ENCODE assay signal across 11 cellular contexts in genomic region chr12:75964150-75964549, GRCh38.
DNase-seq lines count a peak whose midpoint lies in the region; ATAC-seq and TF ChIP-seq lines count a peak whose summit lies in the region.
"Had no signal": no experiment of that assay in that cellular context is flagged by ENCODE, and none has a peak within 500 bp of the region (broad histone marks: within the 10 kb centered on the region; RNA-seq: fewer than 3 reads in every experiment).

No MANE protein-coding gene starts in this region.

- H3K9me3 ChIP-seq in Panc1 (ENCODE audit: control insufficient read depth, insufficient read depth, low read depth, low read length) (peaks cover 5% of the 10 kb centered on the region; the same call in 1 of the 2 replicates), lung (ENCODE audit: control insufficient read depth in 2 of 2, insufficient read depth in 1 of 2, low read length in 1 of 2) (no peaks in the 10 kb centered on the region), uterus (no peaks in the 10 kb centered on the region)

- intact Hi-C loops in Panc1 (cut with micrococcal nuclease; ENCODE audit: unreplicated experiment): no loop called here
- intact Hi-C loops in uterus (cut with DNase I; ENCODE audit: low total_unique reads): no loop called here

- BruUV-seq in Panc1 (replicated peaks; lab: Mats Ljungman, UMichigan): no TSS peak

- ATAC-seq in GM23338 (no peak), Panc1 (no peak), lung (ENCODE audit: insufficient read depth, low FRiP score) (peak; percentile 75), omental fat pad (ENCODE audit: low FRiP score) (no peak)

- no peaks in the 10 kb centered on the region for H3K79me2 ChIP-seq in GM23338 (replicated peaks; ENCODE audit: insufficient read depth)

- no peaks in the 10 kb centered on the region for H3K36me3 ChIP-seq in GM23338 (ENCODE audit: insufficient read depth)
- H3K36me3 ChIP-seq in Panc1 (ENCODE audit: control insufficient read depth, insufficient read depth, low read length): no peaks in the 10 kb centered on the region
- no peaks in the 10 kb centered on the region for H3K36me3 ChIP-seq in lung (ENCODE audit: control insufficient read depth in 2 of 2, insufficient read depth in 2 of 2, low read length in 2 of 2)
- no peaks in the 10 kb centered on the region for H3K36me3 ChIP-seq in uterus

- WGBS in lung, 2 donors: 28 to 33% methylated on average over 1 of the region's 1 CpG

- H4K20me1 ChIP-seq in GM23338 (replicated peaks; ENCODE audit: insufficient read depth): no peaks in the 10 kb centered on the region

- peaks cover 25% of the 10 kb centered on the region for H3K4me1 Mint-ChIP-seq in GM23338

- H3K4me3 ChIP-seq in GM23338 (no peak overlapping the region), Panc1 (ENCODE audit: low read depth in 2 of 2, low read length in 2 of 2) (no peak overlapping the region), lung (no peak overlapping the region), uterus (no peak overlapping the region)

- H3K27ac Mint-ChIP-seq in GM23338: no peak overlapping the region

- CTCF ChIA-PET in Panc1 (lab: Charles Lee): no interaction called here

- H3K27me3 Mint-ChIP-seq in GM23338 (ENCODE audit: insufficient read depth, low read depth, poor library complexity): peaks cover 8% of the 10 kb centered on the region

- no peak overlapping the region for H3K4me3 Mint-ChIP-seq in GM23338

- H3K27ac ChIP-seq in GM23338 (ENCODE audit: low read depth) (no peak overlapping the region), Panc1 (ENCODE audit: low read length) (peak overlapping the region; percentile 99), lung (ENCODE audit: low read depth in 1 of 2, low read length in 1 of 2) (no peak overlapping the region), uterus (no peak overlapping the region)
- H3K27ac ChIP-seq: KMS-11 had no signal

- H3K4me1 ChIP-seq in GM23338 (ENCODE audit: insufficient read depth) (peaks cover 25% of the 10 kb centered on the region), Panc1 (ENCODE audit: control insufficient read depth, insufficient read depth, low read length) (peaks cover 30% of the 10 kb centered on the region), lung (ENCODE audit: control insufficient read depth in 2 of 2, insufficient read depth in 2 of 2, low read length in 2 of 2) (peaks cover 2 to 5% of the 10 kb centered on the region in 2 donors), uterus (no peaks in the 10 kb centered on the region)

- in situ Hi-C loops in Panc1 (cut with HindIII; ENCODE audit: low pct_unique_long_range_greater_than_20kb, low sequenced_read_pairs): no loop called here

- no peaks in the 10 kb centered on the region for H3K36me3 Mint-ChIP-seq in GM23338 (ENCODE audit: low read depth)

- POLR2A ChIA-PET in Panc1 (lab: Charles Lee): interaction anchor here (0.9 kb wide), 1 partner anchor 182 kb away, joined by 6 read pairs; no protein-coding TSS in a partner anchor

- H3K9me2 ChIP-seq in GM23338 (ENCODE audit: insufficient read depth): peaks cover 5% of the 10 kb centered on the region; the same call in 1 of the 2 replicates

- TF ChIP-seq CTCF in GM23338 (conservative IDR thresholded peaks at IDR 0.05; ENCODE audit: low read depth in 2 of 2): no peak
- no peak for TF ChIP-seq CTCF in Panc1 (IDR thresholded peaks at IDR 0.05)
- TF ChIP-seq CTCF in lung (IDR thresholded peaks at IDR 0.05; ENCODE audit: control extremely low read depth, extremely low read depth): no peak
- no peak for TF ChIP-seq CTCF in uterus (IDR thresholded peaks at IDR 0.05)
- no peak for TF ChIP-seq CTCF in omental fat pad (IDR thresholded peaks at IDR 0.05)

- H3F3A ChIP-seq in GM23338 (replicated peaks; ENCODE audit: low read depth): 0 out of 2 replicates have a peak, but pooled peaks cover 5% of the 10 kb centered on the region

- no peak for TF ChIP-seq POLR2A in uterus (IDR thresholded peaks at IDR 0.05)

- H3K27me3 ChIP-seq in GM23338 (ENCODE audit: insufficient read depth) (no peaks in the 10 kb centered on the region), Panc1 (ENCODE audit: control insufficient read depth, insufficient read depth, low read length) (no peaks in the 10 kb centered on the region), lung (ENCODE audit: control insufficient read depth, insufficient read depth) (no peaks in the 10 kb centered on the region), uterus (no peaks in the 10 kb centered on the region)

- peak; percentile 53 for DNase-seq in GF-D8 (lab: John Stamatoyannopoulos, UW)
- no peak for DNase-seq in GM23338 (ENCODE audit: low spot score)
- DNase-seq in Panc1 (ENCODE audit: low read depth, low spot score): no peak
- DNase-seq in lung (ENCODE audit: low spot score): peak; percentile 61
- no peak for DNase-seq in NCI-H345 (lab: John Stamatoyannopoulos, UW)
- DNase-seq in activated CD4-positive, alpha-beta T cell treated with anti-CD3 and anti-CD28 coated beads for 1 hour: no peak
- no peak for DNase-seq in uterus
- DNase-seq in omental fat pad (ENCODE audit: low spot score): no peak
- DNase-seq: activated T-cell treated with anti-CD3 and anti-CD28 coated beads for 4 hours, DND-41 had no signal

- H2AFZ ChIP-seq in GM23338: peak overlapping the region; percentile 75; the same call in 1 of the 2 replicates

- no peak overlapping the region for H3K4me2 ChIP-seq in GM23338
- H3K4me2 ChIP-seq: KMS-11 had no signal

- H3K9me3 Mint-ChIP-seq in GM23338: no peaks in the 10 kb centered on the region

TF ChIP-seq in GM23338, 12 proteins besides CTCF, POLR2A, EP300 and RAD21 (continues in another document):
- TF ChIP-seq EZH2phosphoT487 (IDR thresholded peaks at IDR 0.05; ENCODE audit: unreplicated experiment) (no peak), ETS1 (IDR thresholded peaks at IDR 0.05) (no peak), ZNF331 (CRISPR knock-in tag; IDR thresholded peaks at IDR 0.05; ENCODE audit: low read depth) (no peak), POLR2AphosphoS5 (IDR thresholded peaks at IDR 0.05; ENCODE audit: low read depth) (no peak), ZNF462 (CRISPR knock-in tag; IDR thresholded peaks at IDR 0.05) (no peak)

Comparison
In these comparisons a context has a peak if more than half of its experiments do, and no peak if none do; other contexts are left out.
1. DNase-seq: peak in GF-D8 (single experiment) and lung (single experiment); none in GM23338 (single experiment), Panc1 (single experiment), NCI-H345 (single experiment), activated CD4-positive, alpha-beta T cell treated with anti-CD3 and anti-CD28 coated beads for 1 hour (single experiment), uterus (0 of 2) and omental fat pad (single experiment).